ENCODE assay signal across 7 cellular contexts in genomic region chr12:31238764-31239387, GRCh38.
DNase-seq lines count a peak whose midpoint lies in the region; TF ChIP-seq lines count a peak whose summit lies in the region.

No MANE protein-coding gene starts in this region.

- H3K9me3 ChIP-seq in skeletal muscle satellite cell (replicated peaks; ENCODE audit: low read length), result no peaks in the 10 kb centered on the region

- H3K27me3 ChIP-seq in skeletal muscle satellite cell (ENCODE audit: control insufficient read depth, insufficient read depth, low read length), result peaks cover 69% of the 10 kb centered on the region

- no peaks in the 10 kb centered on the region for H3K4me1 ChIP-seq in skeletal muscle satellite cell (ENCODE audit: control insufficient read depth, insufficient read depth, low read length)

- no peak overlapping the region for H3K9ac ChIP-seq in skeletal muscle satellite cell (ENCODE audit: low read depth, low read length)

- H3K36me3 ChIP-seq in skeletal muscle satellite cell (ENCODE audit: insufficient read depth, low read length), result no peaks in the 10 kb centered on the region

- H3K4me3 ChIP-seq in GM12875 (ENCODE audit: low read depth, low read length) (no peak overlapping the region), HFF-Myc (replicated peaks; ENCODE audit: low read depth, low read length) (no peak overlapping the region), skeletal muscle satellite cell (ENCODE audit: low read length) (peak overlapping the region; percentile 52)

- H3K4me2 ChIP-seq in skeletal muscle satellite cell (ENCODE audit: low read length), result peak overlapping the region; percentile 57

- DNase-seq in HFF-Myc (ENCODE audit: extremely low read depth, low read depth), result no peak
- peak; percentile 88 for DNase-seq in NAMALWA (ENCODE audit: low spot score)
- peak; percentile 45 to 64 for DNase-seq in SW 1271 (lab: John Stamatoyannopoulos, UW)
- peak; percentile 8 for DNase-seq in amniotic stem cell (lab: John Stamatoyannopoulos, UW)
- DNase-seq in hepatic stellate cell (ENCODE audit: low spot score), result peak; percentile 72

- TF ChIP-seq CTCF in GM12875 (IDR thresholded peaks at IDR 0.05; ENCODE audit: borderline replicate concordance, insufficient read depth, low read depth, low read length) (peak; percentile 75), HFF-Myc (IDR thresholded peaks at IDR 0.05; ENCODE audit: low read depth, low read length, missing control alignments) (peak; percentile 61)
